8 cellular contexts compared by ENCODE assay signal in the genomic region with DNA sequence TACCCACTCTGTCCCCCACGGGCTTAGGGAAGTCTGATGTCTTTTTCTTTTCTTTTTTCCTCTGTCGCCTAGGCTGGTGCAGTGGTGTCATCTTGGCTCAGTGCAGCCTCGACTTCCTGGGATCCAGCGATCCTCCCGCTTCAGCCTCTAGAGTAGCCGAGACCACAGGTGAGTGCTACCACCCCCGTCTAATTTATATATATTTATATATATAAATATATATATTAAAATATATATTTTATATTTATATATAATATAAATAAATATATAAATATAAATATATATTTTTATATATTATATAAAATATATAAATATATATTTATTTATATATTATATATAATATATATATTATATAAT. TPM values are rescaled to one million over a fixed set of nuclear protein-coding genes. Genes with fewer than 3 reads are reported as not detected.
A peak's percentile ranks its signal among the peaks of the same experiment; 100 is the strongest.
DNase-seq lines count a peak whose midpoint lies in the region; ATAC-seq and TF ChIP-seq lines count a peak whose summit lies in the region.

No MANE protein-coding gene starts in this region.

- H3K27ac ChIP-seq in adipose tissue (ENCODE audit: low read depth, low read length): peak overlapping the region; percentile 91
- H3K27ac ChIP-seq in left lung: peak overlapping the region; percentile 97 to 100
- H3K27ac ChIP-seq in thoracic aorta: peak overlapping the region; percentile 89 to 99

- peaks cover 13% of the 10 kb centered on the region for H3K36me3 Mint-ChIP-seq in activated CD8-positive, alpha-beta memory T cell treated with anti-CD3 and anti-CD28 coated beads, Interleukin-2, amount 10 ng/mL, durations not matched to agents 7 days and 5 days

- H3K9me3 Mint-ChIP-seq in activated CD8-positive, alpha-beta memory T cell treated with anti-CD3 and anti-CD28 coated beads, Interleukin-2, amount 10 ng/mL, durations not matched to agents 7 days and 5 days (ENCODE audit: low read depth): no peaks in the 10 kb centered on the region

- peak overlapping the region; percentile 100 for H3K27ac Mint-ChIP-seq in activated CD8-positive, alpha-beta memory T cell treated with anti-CD3 and anti-CD28 coated beads, Interleukin-2, amount 10 ng/mL, durations not matched to agents 7 days and 5 days

- ATAC-seq in activated CD8-positive, alpha-beta memory T cell treated with anti-CD3 and anti-CD28 coated beads, Interleukin-2, amount 10 ng/mL, durations not matched to agents 7 days and 5 days: no peak
- ATAC-seq in left lung: no peak
- ATAC-seq in thoracic aorta (ENCODE audit: insufficient number of reproducible peaks, low FRiP score, low read depth): no peak
- no peak for ATAC-seq in HG03460 (IDR thresholded peaks at IDR 0.05; ENCODE audit: unreplicated experiment)
- ATAC-seq in HG03571 (IDR thresholded peaks at IDR 0.05; ENCODE audit: unreplicated experiment): no peak

- H3K36me3 ChIP-seq in left lung (no peaks in the 10 kb centered on the region), thoracic aorta (no peaks in the 10 kb centered on the region)

- no peak for DNase-seq in activated CD8-positive, alpha-beta memory T cell treated with anti-CD3 and anti-CD28 coated beads, Interleukin-2, amount 10 ng/mL, durations not matched to agents 7 days and 5 days
- DNase-seq in activated CD8-positive, alpha-beta memory T cell treated with anti-CD3 and anti-CD28 coated beads, Interleukin-2, amount 50 U/mL, for 48 hours: no peak
- no peak for DNase-seq in left lung
- DNase-seq in thoracic aorta (ENCODE audit: low spot score): no peak
- no peak for DNase-seq in activated CD8-positive, alpha-beta memory T cell treated with anti-CD3 and anti-CD28 coated beads for 24 hours

- no peaks in the 10 kb centered on the region for H3K27me3 Mint-ChIP-seq in activated CD8-positive, alpha-beta memory T cell treated with anti-CD3 and anti-CD28 coated beads, Interleukin-2, amount 10 ng/mL, durations not matched to agents 7 days and 5 days

- 3 to 17% (median 5%) methylated on average over 7 of the region's 7 CpGs for WGBS in adipose tissue, 3 donors

- CTCF ChIA-PET in activated CD8-positive, alpha-beta memory T cell treated with anti-CD3 and anti-CD28 coated beads, Interleukin-2, amount 10 ng/mL, durations not matched to agents 7 days and 5 days (lab: Charles Lee): interaction anchor here (1.0 to 9.7 kb wide), 7 partner anchors 23 to 93 kb away, joined by 3 to 165 read pairs (median 51); no protein-coding TSS in a partner anchor

- H3K4me1 Mint-ChIP-seq in activated CD8-positive, alpha-beta memory T cell treated with anti-CD3 and anti-CD28 coated beads, Interleukin-2, amount 10 ng/mL, durations not matched to agents 7 days and 5 days: peaks cover 30% of the 10 kb centered on the region

- peaks cover 0 to 22% of the 10 kb centered on the region in 2 donors for H3K27me3 ChIP-seq in left lung
- H3K27me3 ChIP-seq in thoracic aorta (replicated peaks; ENCODE audit: insufficient read depth): no peaks in the 10 kb centered on the region

- intact Hi-C loops in left lung (cut with DNase I): loop anchor here in 1 of 2 donors (10.0 kb wide), 1 partner anchor 89 kb away; no protein-coding TSS in a partner anchor

- TF ChIP-seq CTCF in left lung (IDR thresholded peaks at IDR 0.05): no peak
- TF ChIP-seq CTCF in thoracic aorta (IDR thresholded peaks at IDR 0.05): no peak

- H3K4me3 ChIP-seq in left lung (peak overlapping the region; percentile 45 to 56), thoracic aorta (peak overlapping the region; percentile 83)

- H3K9me3 ChIP-seq in left lung: no peaks in the 10 kb centered on the region
- no peaks in the 10 kb centered on the region for H3K9me3 ChIP-seq in thoracic aorta

- H3K4me1 ChIP-seq in left lung (peaks cover 0 to 21% of the 10 kb centered on the region in 2 donors), thoracic aorta (ENCODE audit: control insufficient read depth in 1 of 2, low read depth in 2 of 2) (no peaks in the 10 kb centered on the region)

- H3K4me3 Mint-ChIP-seq in activated CD8-positive, alpha-beta memory T cell treated with anti-CD3 and anti-CD28 coated beads, Interleukin-2, amount 10 ng/mL, durations not matched to agents 7 days and 5 days: peak overlapping the region; percentile 94

RNA-seq across cellular contexts. Expression of a gene that starts 3.3 kb away (rescaled TPM):
- 10 to 100 TPM; 14.5 to 32.0 TPM for total RNA-seq in activated CD8-positive, alpha-beta memory T cell treated with anti-CD3 and anti-CD28 coated beads, Interleukin-2, amount 10 ng/mL, durations not matched to agents 7 days and 5 days
- 1 to 10 TPM; 1.1 to 5.8 (median 3.1) TPM for polyA plus RNA-seq in adipose tissue
- total RNA-seq in left lung: 1 to 10 TPM; 2.3 to 2.9 TPM
- total RNA-seq in thoracic aorta: 1 to 10 TPM; 3.2 to 5.3 TPM
